In the genomic region with DNA sequence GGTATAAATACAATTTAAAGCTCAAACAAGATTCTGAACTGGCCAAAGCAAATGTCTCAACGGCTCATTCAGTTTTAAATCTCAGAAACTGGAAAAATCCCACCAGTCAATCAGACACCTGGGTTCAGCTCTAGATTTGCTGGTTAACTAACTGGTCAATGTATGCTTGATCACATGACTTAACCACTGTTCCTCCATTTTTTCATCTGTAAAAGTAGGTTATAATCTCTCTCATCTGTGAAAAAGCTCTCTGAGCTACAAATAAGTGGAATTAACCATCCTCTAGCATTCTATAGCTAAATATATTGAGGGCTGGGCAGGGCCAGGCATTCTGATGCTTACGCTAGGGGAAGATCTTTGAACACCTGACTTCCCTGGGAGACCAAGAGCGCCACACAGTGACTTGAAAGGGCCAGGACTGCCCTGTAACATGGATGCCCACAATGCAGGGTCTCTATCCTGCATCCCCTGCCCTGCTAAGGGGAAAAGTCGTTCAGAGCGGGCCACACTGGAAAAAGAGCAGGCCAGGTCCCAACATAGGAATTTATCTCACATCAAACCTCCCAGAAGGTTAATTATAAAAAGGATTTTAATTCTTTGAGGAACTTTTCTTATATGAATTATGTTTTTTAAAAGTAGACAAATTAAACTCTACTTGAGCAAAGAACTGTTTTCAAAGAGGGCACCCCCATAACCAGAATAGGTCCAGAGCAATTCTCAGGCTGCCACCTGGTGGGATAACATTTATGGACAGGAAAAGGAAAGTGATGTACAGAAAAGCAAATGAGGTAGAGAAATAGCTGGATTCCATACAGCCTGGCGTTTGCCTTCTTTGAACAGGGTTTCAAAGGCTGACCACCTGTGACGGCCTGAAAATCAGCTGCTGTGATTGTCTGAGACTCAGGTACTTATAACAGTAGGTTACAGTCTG, we compare ENCODE assay signal across 8 cellular contexts. TPM values are rescaled to one million over a fixed set of nuclear protein-coding genes. Genes with fewer than 3 reads are reported as not detected.
A peak's percentile ranks its signal among the peaks of the same experiment; 100 is the strongest.
DNase-seq lines count a peak whose midpoint lies in the region; TF ChIP-seq lines count a peak whose summit lies in the region.

No MANE protein-coding gene starts in this region.

- peaks cover 11% of the 10 kb centered on the region for H3K36me3 Mint-ChIP-seq in activated CD4-positive, alpha-beta T cell treated with anti-CD3 and anti-CD28 coated beads, Interleukin-2, amount 10 ng/mL, durations not matched to agents 24 days and 14 days (ENCODE audit: low read depth)
- H3K36me3 Mint-ChIP-seq in activated CD4-positive, alpha-beta memory T cell treated with anti-CD3 and anti-CD28 coated beads for 36 hours, result peaks cover 11% of the 10 kb centered on the region
- peaks cover 3% of the 10 kb centered on the region for H3K36me3 Mint-ChIP-seq in neural progenitor cell

- peaks cover 43% of the 10 kb centered on the region for H4K20me1 ChIP-seq in neural progenitor cell (ENCODE audit: low read depth)

- peaks cover 20% of the 10 kb centered on the region for H3K27me3 Mint-ChIP-seq in activated CD4-positive, alpha-beta T cell treated with anti-CD3 and anti-CD28 coated beads, Interleukin-2, amount 10 ng/mL, durations not matched to agents 24 days and 14 days
- peaks cover 2% of the 10 kb centered on the region for H3K27me3 Mint-ChIP-seq in activated CD4-positive, alpha-beta memory T cell treated with anti-CD3 and anti-CD28 coated beads for 36 hours
- peaks cover 6% of the 10 kb centered on the region for H3K27me3 Mint-ChIP-seq in neural progenitor cell (ENCODE audit: insufficient read depth, low read depth)

- peaks cover 27% of the 10 kb centered on the region for H3K4me1 Mint-ChIP-seq in activated CD4-positive, alpha-beta T cell treated with anti-CD3 and anti-CD28 coated beads, Interleukin-2, amount 10 ng/mL, durations not matched to agents 24 days and 14 days
- H3K4me1 Mint-ChIP-seq in activated CD4-positive, alpha-beta memory T cell treated with anti-CD3 and anti-CD28 coated beads for 36 hours (ENCODE audit: low read depth), result peaks cover 36% of the 10 kb centered on the region
- H3K4me1 Mint-ChIP-seq in neural progenitor cell, result peaks cover 15% of the 10 kb centered on the region

- no peak overlapping the region for H3K27ac Mint-ChIP-seq in activated CD4-positive, alpha-beta T cell treated with anti-CD3 and anti-CD28 coated beads, Interleukin-2, amount 10 ng/mL, durations not matched to agents 24 days and 14 days
- no peak overlapping the region for H3K27ac Mint-ChIP-seq in activated CD4-positive, alpha-beta memory T cell treated with anti-CD3 and anti-CD28 coated beads for 36 hours
- H3K27ac Mint-ChIP-seq in neural progenitor cell, result no peak overlapping the region

- peaks cover 58% of the 10 kb centered on the region for H3K79me2 ChIP-seq in neural progenitor cell (ENCODE audit: low read depth)

- H3K4me1 ChIP-seq in neural progenitor cell, result peaks cover 6% of the 10 kb centered on the region

- POLR2A ChIA-PET in activated CD4-positive, alpha-beta memory T cell treated with anti-CD3 and anti-CD28 coated beads for 36 hours (lab: Charles Lee), result interaction anchor here (0.6 to 2.4 kb wide), 4 partner anchors 45 to 261 kb away, joined by 3 to 13 read pairs (median 5); a partner anchor contains a TSS

- peak overlapping the region; percentile 97 for H3K4me3 Mint-ChIP-seq in activated CD4-positive, alpha-beta T cell treated with anti-CD3 and anti-CD28 coated beads, Interleukin-2, amount 10 ng/mL, durations not matched to agents 24 days and 14 days
- H3K4me3 Mint-ChIP-seq in activated CD4-positive, alpha-beta memory T cell treated with anti-CD3 and anti-CD28 coated beads for 36 hours, result peak overlapping the region; percentile 90
- peak overlapping the region; percentile 89 for H3K4me3 Mint-ChIP-seq in neural progenitor cell

- H2AFZ ChIP-seq in neural progenitor cell (replicated peaks), result no peak overlapping the region

- peaks cover 19% of the 10 kb centered on the region for H3K27me3 ChIP-seq in neural progenitor cell

- peak overlapping the region; percentile 100 for H3K4me3 ChIP-seq in neural progenitor cell

- CTCF ChIA-PET in activated CD4-positive, alpha-beta memory T cell treated with anti-CD3 and anti-CD28 coated beads for 36 hours (lab: Charles Lee), result interaction anchor here (0.6 to 3.7 kb wide), 27 partner anchors 8 to 611 kb away, joined by 3 to 56 read pairs (median 5); a partner anchor contains a TSS

- intact Hi-C loops in activated CD4-positive, alpha-beta T cell treated with anti-CD3 and anti-CD28 coated beads, Interleukin-2, amount 10 ng/mL, durations not matched to agents 24 days and 14 days (cut with micrococcal nuclease), result loop anchor here (1.0 to 5.0 kb wide), 6 partner anchors 150 to 617 kb away; a partner anchor contains a TSS
- intact Hi-C loops in activated CD4-positive, alpha-beta memory T cell treated with anti-CD3 and anti-CD28 coated beads for 36 hours (cut with micrococcal nuclease), result loop anchor here (1.0 to 2.0 kb wide), 6 partner anchors 165 to 617 kb away; a partner anchor contains a TSS

- no peaks in the 10 kb centered on the region for H3K9me3 ChIP-seq in neural progenitor cell (ENCODE audit: low read depth)

- DNase-seq in activated CD4-positive, alpha-beta T cell treated with anti-CD3 and anti-CD28 coated beads, Interleukin-2, amount 10 ng/mL, durations not matched to agents 24 days and 14 days, result peak; percentile 88
- no peak for DNase-seq in activated CD4-positive, alpha-beta T cell treated with anti-CD3 and anti-CD28 coated beads, Interleukin-2, amount 50 U/mL, for 4 hours
- DNase-seq in HCEC 1CT, result peak; percentile 62
- DNase-seq in NCI-H128 (lab: John Stamatoyannopoulos, UW; ENCODE audit: unreplicated experiment), result peak; percentile 16
- DNase-seq in activated CD4-positive, alpha-beta memory T cell treated with anti-CD3 and anti-CD28 coated beads for 36 hours, result peak; percentile 52
- peak; percentile 68 for DNase-seq in fibroblast of peridontal ligament (ENCODE audit: extremely low read depth)
- peak; percentile 86 for DNase-seq in neural progenitor cell (ENCODE audit: low spot score)
- DNase-seq in T1000 (lab: John Stamatoyannopoulos, UW), result no peak

- H3K27ac ChIP-seq in neural progenitor cell, result no peak overlapping the region

- no peaks in the 10 kb centered on the region for H3K36me3 ChIP-seq in neural progenitor cell

- no peak overlapping the region for H3K9ac ChIP-seq in neural progenitor cell

- TF ChIP-seq CTCF in neural progenitor cell (IDR thresholded peaks at IDR 0.05), result peak; percentile 64

- H3K4me2 ChIP-seq in neural progenitor cell, result peak overlapping the region; percentile 83

- H3F3A ChIP-seq in neural progenitor cell (ENCODE audit: low read depth), result peaks cover 4% of the 10 kb centered on the region

- H3K9me3 Mint-ChIP-seq in activated CD4-positive, alpha-beta T cell treated with anti-CD3 and anti-CD28 coated beads, Interleukin-2, amount 10 ng/mL, durations not matched to agents 24 days and 14 days, result no peaks in the 10 kb centered on the region
- H3K9me3 Mint-ChIP-seq in activated CD4-positive, alpha-beta memory T cell treated with anti-CD3 and anti-CD28 coated beads for 36 hours, result no peaks in the 10 kb centered on the region
- H3K9me3 Mint-ChIP-seq in neural progenitor cell, result no peaks in the 10 kb centered on the region

RNA-seq across cellular contexts. Expression of a gene that starts 1.8 kb away (rescaled TPM):
- 23.2 and 25.1 TPM in 2 replicates for total RNA-seq in activated CD4-positive, alpha-beta T cell treated with anti-CD3 and anti-CD28 coated beads, Interleukin-2, amount 10 ng/mL, durations not matched to agents 24 days and 14 days
- total RNA-seq in activated CD4-positive, alpha-beta memory T cell treated with anti-CD3 and anti-CD28 coated beads for 36 hours, result 10 to 100 TPM; 11.6 to 14.0 TPM
- 11.0 and 29.4 TPM in 2 replicates for total RNA-seq in neural progenitor cell (ENCODE audit: low replicate concordance)

RNA-seq across cellular contexts. Expression of a gene that starts 22.0 kb away (rescaled TPM):
- total RNA-seq in activated CD4-positive, alpha-beta T cell treated with anti-CD3 and anti-CD28 coated beads, Interleukin-2, amount 10 ng/mL, durations not matched to agents 24 days and 14 days, result 4.2 and 4.3 TPM in 2 replicates
- 1 to 10 TPM; 9.2 to 9.5 TPM for total RNA-seq in activated CD4-positive, alpha-beta memory T cell treated with anti-CD3 and anti-CD28 coated beads for 36 hours
- 40.3 and 52.3 TPM in 2 replicates for total RNA-seq in neural progenitor cell (ENCODE audit: low replicate concordance)

RNA-seq across cellular contexts. Expression of a gene that starts 44.8 kb away (rescaled TPM):
- 34.6 and 35.8 TPM in 2 replicates for total RNA-seq in activated CD4-positive, alpha-beta T cell treated with anti-CD3 and anti-CD28 coated beads, Interleukin-2, amount 10 ng/mL, durations not matched to agents 24 days and 14 days
- 10 to 100 TPM; 38.5 to 42.8 TPM for total RNA-seq in activated CD4-positive, alpha-beta memory T cell treated with anti-CD3 and anti-CD28 coated beads for 36 hours
- 34.6 and 72.1 TPM in 2 replicates for total RNA-seq in neural progenitor cell (ENCODE audit: low replicate concordance)

Comparison
In these comparisons a context has a peak if more than half of its experiments do, and no peak if none do; other contexts are left out.
1. DNase-seq: peak in activated CD4-positive, alpha-beta T cell treated with anti-CD3 and anti-CD28 coated beads, Interleukin-2, amount 10 ng/mL, durations not matched to agents 24 days and 14 days (single experiment), HCEC 1CT (single experiment), NCI-H128 (single experiment), activated CD4-positive, alpha-beta memory T cell treated with anti-CD3 and anti-CD28 coated beads for 36 hours (single experiment), fibroblast of peridontal ligament (single experiment) and neural progenitor cell (single experiment); none in activated CD4-positive, alpha-beta T cell treated with anti-CD3 and anti-CD28 coated beads, Interleukin-2, amount 50 U/mL, for 4 hours (0 of 2) and T1000 (single experiment).
2. Peak in every context shown above with its lines, with median percentiles within 50 percentile points of each other: H3K4me3 Mint-ChIP-seq.